1 cellular context compared by ENCODE assay signal in the genomic region with DNA sequence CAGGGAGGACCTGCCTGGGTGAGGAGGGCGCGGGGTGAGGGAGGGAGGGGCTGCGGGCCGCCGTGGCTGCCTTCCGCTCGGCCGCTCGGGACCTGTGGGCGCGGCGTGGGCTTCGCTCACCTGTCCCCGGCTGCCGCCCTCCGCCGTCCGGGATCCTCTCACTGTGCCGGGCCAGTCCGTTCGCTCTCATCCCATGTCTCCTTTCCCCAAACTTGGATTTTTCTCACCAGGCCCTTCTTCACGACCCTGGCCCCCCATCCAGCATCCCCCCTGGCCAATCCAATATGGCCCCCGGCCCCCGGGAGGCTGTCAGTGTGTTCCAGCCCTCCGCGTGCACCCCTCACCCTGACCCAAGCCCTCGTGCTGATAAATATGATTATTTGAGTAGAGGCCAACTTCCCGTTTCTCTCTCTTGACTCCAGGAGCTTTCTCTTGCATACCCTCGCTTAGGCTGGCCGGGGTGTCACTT.
TF ChIP-seq lines count a peak whose summit lies in the region.

No MANE protein-coding gene starts in this region.

TF ChIP-seq in K562, 482 proteins besides CTCF, POLR2A, EP300 and RAD21 (continued from another document and continues in another):
- TF ChIP-seq, protein P1, sequence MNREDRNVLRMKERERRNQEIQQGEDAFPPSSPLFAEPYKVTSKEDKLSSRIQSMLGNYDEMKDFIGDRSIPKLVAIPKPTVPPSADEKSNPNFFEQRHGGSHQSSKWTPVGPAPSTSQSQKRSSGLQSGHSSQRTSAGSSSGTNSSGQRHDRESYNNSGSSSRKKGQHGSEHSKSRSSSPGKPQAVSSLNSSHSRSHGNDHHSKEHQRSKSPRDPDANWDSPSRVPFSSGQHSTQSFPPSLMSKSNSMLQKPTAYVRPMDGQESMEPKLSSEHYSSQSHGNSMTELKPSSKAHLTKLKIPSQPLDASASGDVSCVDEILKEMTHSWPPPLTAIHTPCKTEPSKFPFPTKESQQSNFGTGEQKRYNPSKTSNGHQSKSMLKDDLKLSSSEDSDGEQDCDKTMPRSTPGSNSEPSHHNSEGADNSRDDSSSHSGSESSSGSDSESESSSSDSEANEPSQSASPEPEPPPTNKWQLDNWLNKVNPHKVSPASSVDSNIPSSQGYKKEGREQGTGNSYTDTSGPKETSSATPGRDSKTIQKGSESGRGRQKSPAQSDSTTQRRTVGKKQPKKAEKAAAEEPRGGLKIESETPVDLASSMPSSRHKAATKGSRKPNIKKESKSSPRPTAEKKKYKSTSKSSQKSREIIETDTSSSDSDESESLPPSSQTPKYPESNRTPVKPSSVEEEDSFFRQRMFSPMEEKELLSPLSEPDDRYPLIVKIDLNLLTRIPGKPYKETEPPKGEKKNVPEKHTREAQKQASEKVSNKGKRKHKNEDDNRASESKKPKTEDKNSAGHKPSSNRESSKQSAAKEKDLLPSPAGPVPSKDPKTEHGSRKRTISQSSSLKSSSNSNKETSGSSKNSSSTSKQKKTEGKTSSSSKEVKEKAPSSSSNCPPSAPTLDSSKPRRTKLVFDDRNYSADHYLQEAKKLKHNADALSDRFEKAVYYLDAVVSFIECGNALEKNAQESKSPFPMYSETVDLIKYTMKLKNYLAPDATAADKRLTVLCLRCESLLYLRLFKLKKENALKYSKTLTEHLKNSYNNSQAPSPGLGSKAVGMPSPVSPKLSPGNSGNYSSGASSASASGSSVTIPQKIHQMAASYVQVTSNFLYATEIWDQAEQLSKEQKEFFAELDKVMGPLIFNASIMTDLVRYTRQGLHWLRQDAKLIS (CRISPR knock-in tag; IDR thresholded peaks at IDR 0.05): no peak
- TF ChIP-seq, protein P2, sequence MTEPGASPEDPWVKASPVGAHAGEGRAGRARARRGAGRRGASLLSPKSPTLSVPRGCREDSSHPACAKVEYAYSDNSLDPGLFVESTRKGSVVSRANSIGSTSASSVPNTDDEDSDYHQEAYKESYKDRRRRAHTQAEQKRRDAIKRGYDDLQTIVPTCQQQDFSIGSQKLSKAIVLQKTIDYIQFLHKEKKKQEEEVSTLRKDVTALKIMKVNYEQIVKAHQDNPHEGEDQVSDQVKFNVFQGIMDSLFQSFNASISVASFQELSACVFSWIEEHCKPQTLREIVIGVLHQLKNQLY (CRISPR knock-in tag; conservative IDR thresholded peaks at IDR 0.05): no peak
- no peak for TF ChIP-seq OTX1 (CRISPR knock-in tag; IDR thresholded peaks at IDR 0.05)
- TF ChIP-seq ZBTB7A (IDR thresholded peaks at IDR 0.05; ENCODE audit: borderline replicate concordance, control insufficient read depth, low read depth, low read length): 0 out of 2 replicates have a peak, but pooled peaks have one; percentile 22
- TF ChIP-seq ZNF212 (CRISPR knock-in tag; IDR thresholded peaks at IDR 0.05): no peak
- no peak for TF ChIP-seq CEBPB (tag; IDR thresholded peaks at IDR 0.05)
- TF ChIP-seq ZNF717 (CRISPR knock-in tag; IDR thresholded peaks at IDR 0.05): no peak
- no peak; the same call in none of the 2 replicates for TF ChIP-seq ZNF263 (CRISPR knock-in tag; IDR thresholded peaks at IDR 0.05; ENCODE audit: borderline replicate concordance)
- no peak for TF ChIP-seq ZFP36 (IDR thresholded peaks at IDR 0.05; ENCODE audit: low read depth, low read length, partially characterized antibody)
- TF ChIP-seq RFX7 (CRISPR knock-in tag; IDR thresholded peaks at IDR 0.05): no peak
- TF ChIP-seq ZNF707 (CRISPR knock-in tag; conservative IDR thresholded peaks at IDR 0.05): no peak
- TF ChIP-seq, protein P3, sequence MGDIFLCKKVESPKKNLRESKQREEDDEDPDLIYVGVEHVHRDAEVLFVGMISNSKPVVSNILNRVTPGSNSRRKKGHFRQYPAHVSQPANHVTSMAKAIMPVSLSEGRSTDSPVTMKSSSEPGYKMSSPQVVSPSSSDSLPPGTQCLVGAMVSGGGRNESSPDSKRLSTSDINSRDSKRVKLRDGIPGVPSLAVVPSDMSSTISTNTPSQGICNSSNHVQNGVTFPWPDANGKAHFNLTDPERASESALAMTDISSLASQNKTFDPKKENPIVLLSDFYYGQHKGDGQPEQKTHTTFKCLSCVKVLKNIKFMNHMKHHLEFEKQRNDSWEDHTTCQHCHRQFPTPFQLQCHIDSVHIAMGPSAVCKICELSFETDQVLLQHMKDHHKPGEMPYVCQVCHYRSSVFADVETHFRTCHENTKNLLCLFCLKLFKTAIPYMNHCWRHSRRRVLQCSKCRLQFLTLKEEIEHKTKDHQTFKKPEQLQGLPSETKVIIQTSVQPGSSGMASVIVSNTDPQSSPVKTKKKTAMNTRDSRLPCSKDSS (IDR thresholded peaks at IDR 0.05; ENCODE audit: low read depth, partially characterized antibody): no peak
- TF ChIP-seq HDAC1 (IDR thresholded peaks at IDR 0.05): peak in 1 of 2 experiments; percentile 77; a peak in 1 of 4 replicates
- TF ChIP-seq, protein P4, sequence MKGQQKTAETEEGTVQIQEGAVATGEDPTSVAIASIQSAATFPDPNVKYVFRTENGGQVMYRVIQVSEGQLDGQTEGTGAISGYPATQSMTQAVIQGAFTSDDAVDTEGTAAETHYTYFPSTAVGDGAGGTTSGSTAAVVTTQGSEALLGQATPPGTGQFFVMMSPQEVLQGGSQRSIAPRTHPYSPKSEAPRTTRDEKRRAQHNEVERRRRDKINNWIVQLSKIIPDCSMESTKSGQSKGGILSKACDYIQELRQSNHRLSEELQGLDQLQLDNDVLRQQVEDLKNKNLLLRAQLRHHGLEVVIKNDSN (CRISPR knock-in tag; IDR thresholded peaks at IDR 0.05): no peak
- TF ChIP-seq HNRNPLL (IDR thresholded peaks at IDR 0.05; ENCODE audit: low read depth, low read length, poor library complexity, severe bottlenecking): no peak
- no peak for TF ChIP-seq SMAD2 (IDR thresholded peaks at IDR 0.05; ENCODE audit: low read depth, low read length)
- TF ChIP-seq HNRNPUL1 (IDR thresholded peaks at IDR 0.05; ENCODE audit: low read length): no peak
- no peak for TF ChIP-seq ZNF282 (CRISPR knock-in tag; IDR thresholded peaks at IDR 0.05)
- TF ChIP-seq ZNF780A (CRISPR knock-in tag; IDR thresholded peaks at IDR 0.05): no peak
- TF ChIP-seq ZMIZ1 (IDR thresholded peaks at IDR 0.05; ENCODE audit: low read depth in 2 of 2, low read length in 2 of 2): no peak
- TF ChIP-seq RNF219 (CRISPR knock-in tag; IDR thresholded peaks at IDR 0.05): no peak
- TF ChIP-seq, protein P5, sequence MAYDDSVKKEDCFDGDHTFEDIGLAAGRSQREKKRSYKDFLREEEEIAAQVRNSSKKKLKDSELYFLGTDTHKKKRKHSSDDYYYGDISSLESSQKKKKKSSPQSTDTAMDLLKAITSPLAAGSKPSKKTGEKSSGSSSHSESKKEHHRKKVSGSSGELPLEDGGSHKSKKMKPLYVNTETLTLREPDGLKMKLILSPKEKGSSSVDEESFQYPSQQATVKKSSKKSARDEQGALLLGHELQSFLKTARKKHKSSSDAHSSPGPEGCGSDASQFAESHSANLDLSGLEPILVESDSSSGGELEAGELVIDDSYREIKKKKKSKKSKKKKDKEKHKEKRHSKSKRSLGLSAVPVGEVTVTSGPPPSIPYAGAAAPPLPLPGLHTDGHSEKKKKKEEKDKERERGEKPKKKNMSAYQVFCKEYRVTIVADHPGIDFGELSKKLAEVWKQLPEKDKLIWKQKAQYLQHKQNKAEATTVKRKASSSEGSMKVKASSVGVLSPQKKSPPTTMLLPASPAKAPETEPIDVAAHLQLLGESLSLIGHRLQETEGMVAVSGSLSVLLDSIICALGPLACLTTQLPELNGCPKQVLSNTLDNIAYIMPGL (CRISPR knock-in tag; IDR thresholded peaks at IDR 0.05): no peak
- no peak for TF ChIP-seq THRA (IDR thresholded peaks at IDR 0.05)
- TF ChIP-seq RNF2 (IDR thresholded peaks at IDR 0.05): no peak
- TF ChIP-seq KDM5B (IDR thresholded peaks at IDR 0.05; ENCODE audit: insufficient replicate concordance, low read depth, low read length): peak; percentile 30
- peak; percentile 74; the same call in 1 of the 2 replicates for TF ChIP-seq FOXK1 (CRISPR knock-in tag; IDR thresholded peaks at IDR 0.05; ENCODE audit: borderline replicate concordance)
- TF ChIP-seq ZNF354B (CRISPR knock-in tag; IDR thresholded peaks at IDR 0.05): no peak
- TF ChIP-seq, protein P6, sequence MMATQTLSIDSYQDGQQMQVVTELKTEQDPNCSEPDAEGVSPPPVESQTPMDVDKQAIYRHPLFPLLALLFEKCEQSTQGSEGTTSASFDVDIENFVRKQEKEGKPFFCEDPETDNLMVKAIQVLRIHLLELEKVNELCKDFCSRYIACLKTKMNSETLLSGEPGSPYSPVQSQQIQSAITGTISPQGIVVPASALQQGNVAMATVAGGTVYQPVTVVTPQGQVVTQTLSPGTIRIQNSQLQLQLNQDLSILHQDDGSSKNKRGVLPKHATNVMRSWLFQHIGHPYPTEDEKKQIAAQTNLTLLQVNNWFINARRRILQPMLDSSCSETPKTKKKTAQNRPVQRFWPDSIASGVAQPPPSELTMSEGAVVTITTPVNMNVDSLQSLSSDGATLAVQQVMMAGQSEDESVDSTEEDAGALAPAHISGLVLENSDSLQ (IDR thresholded peaks at IDR 0.05): no peak
- TF ChIP-seq, protein P7, sequence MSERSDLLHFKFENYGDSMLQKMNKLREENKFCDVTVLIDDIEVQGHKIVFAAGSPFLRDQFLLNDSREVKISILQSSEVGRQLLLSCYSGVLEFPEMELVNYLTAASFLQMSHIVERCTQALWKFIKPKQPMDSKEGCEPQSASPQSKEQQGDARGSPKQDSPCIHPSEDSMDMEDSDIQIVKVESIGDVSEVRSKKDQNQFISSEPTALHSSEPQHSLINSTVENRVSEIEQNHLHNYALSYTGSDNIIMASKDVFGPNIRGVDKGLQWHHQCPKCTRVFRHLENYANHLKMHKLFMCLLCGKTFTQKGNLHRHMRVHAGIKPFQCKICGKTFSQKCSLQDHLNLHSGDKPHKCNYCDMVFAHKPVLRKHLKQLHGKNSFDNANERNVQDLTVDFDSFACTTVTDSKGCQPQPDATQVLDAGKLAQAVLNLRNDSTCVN (CRISPR knock-in tag; IDR thresholded peaks at IDR 0.05): 0 out of 2 replicates have a peak, but pooled peaks have one; percentile 52
- TF ChIP-seq CREM (IDR thresholded peaks at IDR 0.05; ENCODE audit: low read depth): no peak
- TF ChIP-seq HMG20A (CRISPR knock-in tag; conservative IDR thresholded peaks at IDR 0.05): no peak
- TF ChIP-seq SMAD3 (CRISPR knock-in tag; conservative IDR thresholded peaks at IDR 0.05): 0 out of 2 replicates have a peak, but pooled peaks have one; percentile 27
- TF ChIP-seq FOXO4 (CRISPR knock-in tag; IDR thresholded peaks at IDR 0.05): no peak
